Comparison of ENCODE assay signal across 21 cellular contexts in genomic region chrX:134244043-134244442, GRCh38. TPM values are rescaled to one million over a fixed set of nuclear protein-coding genes. Genes with fewer than 3 reads are reported as not detected.
DNase-seq lines count a peak whose midpoint lies in the region; ATAC-seq lines count a peak whose summit lies in the region.
"Had no signal": no experiment of that assay in that cellular context is flagged by ENCODE, and none has a peak within 500 bp of the region (broad histone marks: within the 10 kb centered on the region; RNA-seq: fewer than 3 reads in every experiment).

No MANE protein-coding gene starts in this region.

- H3K9me3 ChIP-seq in skeletal muscle satellite cell (replicated peaks; ENCODE audit: low read length), result no peaks in the 10 kb centered on the region
- H3K9me3 ChIP-seq: psoas muscle, SJSA1, transverse colon had no signal

- no peak for ATAC-seq in HG03280 (IDR thresholded peaks at IDR 0.05; ENCODE audit: unreplicated experiment)
- ATAC-seq in HG03469 (IDR thresholded peaks at IDR 0.05; ENCODE audit: unreplicated experiment), result no peak
- ATAC-seq: activated naive CD8-positive, alpha-beta T cell treated with anti-CD3 and anti-CD28 coated beads, Interleukin-2, amount 50 U/mL, for 24 hours; naive thymus-derived CD8-positive, alpha-beta T cell; psoas muscle had no signal

- H3K9ac ChIP-seq in skeletal muscle satellite cell (ENCODE audit: low read depth, low read length), result no peak overlapping the region

- DNase-seq in HT-29 (ENCODE audit: low spot score) (peak; percentile 5), astrocyte of the hippocampus (ENCODE audit: low read depth, low spot score) (peak; percentile 8), fibroblast of the conjunctiva (ENCODE audit: low read depth) (peak; percentile 13), medulla oblongata (ENCODE audit: extremely low spot score) (no peak)
- DNase-seq in activated CD4-positive, alpha-beta T cell treated with anti-CD3 and anti-CD28 coated beads, Interleukin-2, amount 10 ng/mL, durations not matched to agents 7 days and 5 days, result no peak
- DNase-seq: activated CD4-positive, CD25-positive, alpha-beta regulatory T cell; activated naive CD8-positive, alpha-beta T cell treated with anti-CD3 and anti-CD28 coated beads, Interleukin-2, amount 50 U/mL, for 24 hours; naive thymus-derived CD8-positive, alpha-beta T cell; NCI-H1930; NCI-H446; psoas muscle; stimulated activated naive CD4-positive, alpha-beta T cell; T-helper 2 cell; transverse colon had no signal

- H3K4me2 ChIP-seq in skeletal muscle satellite cell (ENCODE audit: low read length), result peak overlapping the region; percentile 27

- H3K4me1 Mint-ChIP-seq in activated CD4-positive, alpha-beta T cell treated with anti-CD3 and anti-CD28 coated beads, Interleukin-2, amount 10 ng/mL, durations not matched to agents 7 days and 5 days, result peaks cover 10% of the 10 kb centered on the region
- H3K4me1 Mint-ChIP-seq: B cell had no signal

- POLR2A ChIA-PET in activated CD4-positive, alpha-beta T cell treated with anti-CD3 and anti-CD28 coated beads, Interleukin-2, amount 10 ng/mL, durations not matched to agents 7 days and 5 days (lab: Charles Lee), result no interaction called here

- H3K4me3 ChIP-seq in skeletal muscle satellite cell (ENCODE audit: low read length), result no peak overlapping the region
- H3K4me3 ChIP-seq: psoas muscle, SJSA1, transverse colon had no signal

- H3K9me3 Mint-ChIP-seq in activated CD4-positive, alpha-beta T cell treated with anti-CD3 and anti-CD28 coated beads, Interleukin-2, amount 10 ng/mL, durations not matched to agents 7 days and 5 days, result no peaks in the 10 kb centered on the region
- H3K9me3 Mint-ChIP-seq: activated naive CD8-positive, alpha-beta T cell treated with anti-CD3 and anti-CD28 coated beads, Interleukin-2, amount 50 U/mL, for 24 hours; activated T-helper 1 cell treated with anti-CD3 and anti-CD28 coated beads, Interleukin-12 subunit alpha, Interleukin-12 subunit beta, Interleukin-2, Interleukin-4 antibody, amounts not matched to agents 30 ng/mL and 10 ng/mL and 1 ng/mL, durations not matched to agents 14 hours and 24 hours and 36 hours; naive thymus-derived CD8-positive, alpha-beta T cell had no signal

- no peak overlapping the region for H3K4me3 Mint-ChIP-seq in activated CD4-positive, alpha-beta T cell treated with anti-CD3 and anti-CD28 coated beads, Interleukin-2, amount 10 ng/mL, durations not matched to agents 7 days and 5 days
- H3K4me3 Mint-ChIP-seq: activated naive CD8-positive, alpha-beta T cell treated with anti-CD3 and anti-CD28 coated beads, Interleukin-2, amount 50 U/mL, for 24 hours; activated T-helper 1 cell treated with anti-CD3 and anti-CD28 coated beads, Interleukin-12 subunit alpha, Interleukin-12 subunit beta, Interleukin-2, Interleukin-4 antibody, amounts not matched to agents 30 ng/mL and 10 ng/mL and 1 ng/mL, durations not matched to agents 14 hours and 24 hours and 36 hours; B cell; naive thymus-derived CD8-positive, alpha-beta T cell had no signal

- H3K27me3 Mint-ChIP-seq in activated CD4-positive, alpha-beta T cell treated with anti-CD3 and anti-CD28 coated beads, Interleukin-2, amount 10 ng/mL, durations not matched to agents 7 days and 5 days, result peaks cover 2% of the 10 kb centered on the region

- CTCF ChIA-PET in activated CD4-positive, alpha-beta T cell treated with anti-CD3 and anti-CD28 coated beads, Interleukin-2, amount 10 ng/mL, durations not matched to agents 7 days and 5 days (lab: Charles Lee), result no interaction called here

- H3K27ac Mint-ChIP-seq in activated CD4-positive, alpha-beta T cell treated with anti-CD3 and anti-CD28 coated beads, Interleukin-2, amount 10 ng/mL, durations not matched to agents 7 days and 5 days, result no peak overlapping the region
- H3K27ac Mint-ChIP-seq: activated naive CD8-positive, alpha-beta T cell treated with anti-CD3 and anti-CD28 coated beads, Interleukin-2, amount 50 U/mL, for 24 hours; activated T-helper 1 cell treated with anti-CD3 and anti-CD28 coated beads, Interleukin-12 subunit alpha, Interleukin-12 subunit beta, Interleukin-2, Interleukin-4 antibody, amounts not matched to agents 30 ng/mL and 10 ng/mL and 1 ng/mL, durations not matched to agents 14 hours and 24 hours and 36 hours; B cell; naive thymus-derived CD8-positive, alpha-beta T cell had no signal

- peaks cover 11% of the 10 kb centered on the region for H3K4me1 ChIP-seq in skeletal muscle satellite cell (ENCODE audit: control insufficient read depth, insufficient read depth, low read length)
- H3K4me1 ChIP-seq: psoas muscle, SJSA1, transverse colon had no signal

- no peaks in the 10 kb centered on the region for H3K36me3 Mint-ChIP-seq in activated CD4-positive, alpha-beta T cell treated with anti-CD3 and anti-CD28 coated beads, Interleukin-2, amount 10 ng/mL, durations not matched to agents 7 days and 5 days (ENCODE audit: low read depth)
- H3K36me3 Mint-ChIP-seq: naive thymus-derived CD8-positive, alpha-beta T cell had no signal

- H3K27me3 ChIP-seq in skeletal muscle satellite cell (ENCODE audit: control insufficient read depth, insufficient read depth, low read length), result peaks cover 9% of the 10 kb centered on the region
- H3K27me3 ChIP-seq: SJSA1, transverse colon had no signal

- H3K36me3 ChIP-seq in skeletal muscle satellite cell (ENCODE audit: insufficient read depth, low read length), result no peaks in the 10 kb centered on the region
- H3K36me3 ChIP-seq: SJSA1, transverse colon had no signal

RNA-seq across cellular contexts. Expression of gene CCDC160, which starts 7.1 kb away (rescaled TPM):
- total RNA-seq in HT-29 (2014; rRNA removed; shearing (Covaris generic)), result not detected in 2 replicates
- total RNA-seq in skeletal muscle satellite cell (2012; rRNA removed), result not detected in 2 replicates
- not detected for total RNA-seq in activated CD4-positive, alpha-beta T cell treated with anti-CD3 and anti-CD28 coated beads, Interleukin-2, amount 10 ng/mL, durations not matched to agents 7 days and 5 days
- total RNA-seq: activated T-helper 1 cell treated with anti-CD3 and anti-CD28 coated beads, Interleukin-12 subunit alpha, Interleukin-12 subunit beta, Interleukin-2, Interleukin-4 antibody, amounts not matched to agents 30 ng/mL and 10 ng/mL and 1 ng/mL, durations not matched to agents 14 hours and 24 hours and 36 hours; B cell; lung microvascular endothelial cell; naive thymus-derived CD8-positive, alpha-beta T cell; SJSA1 had no signal

Comparison
In these comparisons a context has a peak if more than half of its experiments do, and no peak if none do; other contexts are left out.
1. DNase-seq: peak in HT-29 (single experiment), astrocyte of the hippocampus (single experiment) and fibroblast of the conjunctiva (single experiment); none in activated CD4-positive, alpha-beta T cell treated with anti-CD3 and anti-CD28 coated beads, Interleukin-2, amount 10 ng/mL, durations not matched to agents 7 days and 5 days (single experiment) and medulla oblongata (single experiment).